Comparison of ENCODE assay signal across 17 cellular contexts in the genomic region with DNA sequence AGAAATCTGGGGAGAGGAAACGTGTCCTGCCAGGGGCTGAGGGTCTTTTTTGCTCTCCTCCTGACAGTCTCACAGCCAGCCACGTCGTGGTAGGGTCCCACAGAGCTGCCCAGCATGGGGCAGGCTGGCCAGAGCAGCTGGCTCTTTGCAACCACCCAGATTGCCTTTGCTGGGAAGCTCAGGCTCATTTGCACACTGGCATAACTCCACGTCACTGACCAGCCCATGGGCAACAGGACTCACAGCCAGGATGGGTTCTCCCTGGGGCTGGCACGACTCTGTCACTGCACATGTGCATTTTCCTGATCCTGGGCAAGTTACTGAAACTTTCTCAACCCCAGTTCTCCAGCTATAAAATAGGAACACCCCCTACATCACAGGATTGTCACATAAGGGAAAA.
DNase-seq lines count a peak whose midpoint lies in the region; ATAC-seq, FAIRE-seq and TF ChIP-seq lines count a peak whose summit lies in the region.
"Had no signal": no experiment of that assay in that cellular context is flagged by ENCODE, and none has a peak within 500 bp of the region (broad histone marks: within the 10 kb centered on the region; RNA-seq: fewer than 3 reads in every experiment).

No MANE protein-coding gene starts in this region.

- H3K9me3 ChIP-seq in endothelial cell of umbilical vein (replicated peaks; ENCODE audit: control insufficient read depth, insufficient read depth, low read length), result no peaks in the 10 kb centered on the region

- no peak overlapping the region for H3K18ac ChIP-seq in mesendoderm (ENCODE audit: low read length)

- CTCF ChIA-PET in endothelial cell of umbilical vein (lab: Charles Lee), result interaction anchor here (0.8 to 1.6 kb wide), 4 partner anchors 9 to 135 kb away, joined by 3 to 8 read pairs (median 4); no protein-coding TSS in a partner anchor

- ATAC-seq in stimulated activated naive B cell treated with anti-CD40 and anti-IgM and Interleukin-4, amounts not matched to agents 10 μg/mL and 1 μg/mL and 100 μg/mL, for 72 hours (replicated peaks), result no peak

- H3K36me3 ChIP-seq in endothelial cell of umbilical vein (ENCODE audit: control insufficient read depth in 2 of 2, extremely low read depth in 1 of 2, insufficient read depth in 2 of 2, low read length in 2 of 2), result no peaks in the 10 kb centered on the region
- H3K36me3 ChIP-seq in mesendoderm (ENCODE audit: control insufficient read depth, insufficient read depth, low read length), result no peaks in the 10 kb centered on the region

- no CpG with 5 or more reads among the region's 5 CpGs for WGBS in mesendoderm (ENCODE audit: extremely low coverage, insufficient coverage, low lambda C conversion rate)

- H2BK15ac ChIP-seq in mesendoderm (replicated peaks; ENCODE audit: low read depth), result no peak overlapping the region

- H3K27ac Mint-ChIP-seq in stimulated activated naive B cell treated with anti-CD40 and anti-IgM and Interleukin-4, amounts not matched to agents 10 μg/mL and 1 μg/mL and 100 μg/mL, for 72 hours, result no peak overlapping the region
- H3K27ac Mint-ChIP-seq: CD8-positive, alpha-beta memory T cell had no signal

- H2BK5ac ChIP-seq in mesendoderm (ENCODE audit: low read length), result no peak overlapping the region

- no peak overlapping the region for H4K5ac ChIP-seq in mesendoderm (ENCODE audit: low read length)

- POLR2A ChIA-PET in endothelial cell of umbilical vein (lab: Charles Lee), result no interaction called here

- no peak for TF ChIP-seq CTCF in endothelial cell of umbilical vein (IDR thresholded peaks at IDR 0.05; ENCODE audit: extremely low read depth in 1 of 2, insufficient read depth in 1 of 2, low read depth in 1 of 2, low read length in 2 of 2)

- in situ Hi-C loops in G401 (cut with HindIII; ENCODE audit: low sequenced_read_pairs), result no loop called here

- no peak overlapping the region for H3K23ac ChIP-seq in mesendoderm (ENCODE audit: low read length)

- no peak overlapping the region for H4K8ac ChIP-seq in mesendoderm (ENCODE audit: low read depth, low read length)

- H3K9me1 ChIP-seq in endothelial cell of umbilical vein (replicated peaks; ENCODE audit: control insufficient read depth, extremely low read depth, insufficient read depth, low read length), result no peaks in the 10 kb centered on the region

- H3K9ac ChIP-seq in endothelial cell of umbilical vein (replicated peaks; ENCODE audit: extremely low read depth, insufficient read depth, low read length) (no peak overlapping the region), mesendoderm (ENCODE audit: low read length) (no peak overlapping the region)

- H3K56ac ChIP-seq in mesendoderm (ENCODE audit: low read length), result no peak overlapping the region

- H3K9me3 Mint-ChIP-seq in stimulated activated naive B cell treated with anti-CD40 and anti-IgM and Interleukin-4, amounts not matched to agents 10 μg/mL and 1 μg/mL and 100 μg/mL, for 72 hours, result peaks cover 0 to under 1% of the 10 kb centered on the region in 2 donors
- H3K9me3 Mint-ChIP-seq: CD8-positive, alpha-beta memory T cell had no signal

- H3K27me3 ChIP-seq in endothelial cell of umbilical vein (ENCODE audit: control insufficient read depth in 2 of 2, insufficient read depth in 2 of 2, low read length in 2 of 2) (no peaks in the 10 kb centered on the region), mesendoderm (ENCODE audit: insufficient read depth, low read length, poor library complexity) (no peaks in the 10 kb centered on the region)

- no TSS peak for BruUV-seq in endothelial cell of umbilical vein (replicated peaks; lab: Mats Ljungman, UMichigan)

- no peak overlapping the region for H3K4ac ChIP-seq in mesendoderm (ENCODE audit: low read depth, low read length)

- H3K79me1 ChIP-seq in mesendoderm (ENCODE audit: low read length), result no peaks in the 10 kb centered on the region

- no peak overlapping the region for H3K4me3 Mint-ChIP-seq in stimulated activated naive B cell treated with anti-CD40 and anti-IgM and Interleukin-4, amounts not matched to agents 10 μg/mL and 1 μg/mL and 100 μg/mL, for 72 hours
- H3K4me3 Mint-ChIP-seq: CD8-positive, alpha-beta memory T cell had no signal

- TF ChIP-seq POLR2A in endothelial cell of umbilical vein (IDR thresholded peaks at IDR 0.05; ENCODE audit: low read depth, low read length), result no peak

- peak; percentile 37 for FAIRE-seq in endothelial cell of umbilical vein (lab: Jason Lieb, UNC)
- FAIRE-seq: H54 had no signal

- H4K20me1 ChIP-seq in endothelial cell of umbilical vein (replicated peaks; ENCODE audit: control insufficient read depth, extremely low read depth, insufficient read depth, low read length), result no peaks in the 10 kb centered on the region

- intact Hi-C loops in endothelial cell of umbilical vein (cut with micrococcal nuclease), result loop anchor here (1.0 kb wide), 1 partner anchor 14 kb away; no protein-coding TSS in a partner anchor

- H3K36me3 Mint-ChIP-seq in stimulated activated naive B cell treated with anti-CD40 and anti-IgM and Interleukin-4, amounts not matched to agents 10 μg/mL and 1 μg/mL and 100 μg/mL, for 72 hours, result no peaks in the 10 kb centered on the region
- H3K36me3 Mint-ChIP-seq: CD8-positive, alpha-beta memory T cell had no signal

- no peak overlapping the region for H2AFZ ChIP-seq in endothelial cell of umbilical vein (ENCODE audit: low read depth, low read length)

- H3K79me2 ChIP-seq in endothelial cell of umbilical vein (ENCODE audit: control insufficient read depth, insufficient read depth, low read length) (no peaks in the 10 kb centered on the region), mesendoderm (ENCODE audit: control insufficient read depth, insufficient read depth, low read length) (no peaks in the 10 kb centered on the region)

- H3K27ac ChIP-seq in endothelial cell of umbilical vein (ENCODE audit: insufficient read depth, low read depth, low read length) (peak overlapping the region; percentile 39), mesendoderm (ENCODE audit: low read depth, low read length) (no peak overlapping the region)
- H3K27ac ChIP-seq: RWPE1 had no signal

- dilution Hi-C loops in endothelial cell of umbilical vein (cut with MboI; ENCODE audit: extremely low pct_ligation_motif_present, low sequenced_read_pairs), result no loop called here

- H2BK120ac ChIP-seq in mesendoderm (ENCODE audit: low read depth, low read length), result no peak overlapping the region

- H3K27me3 Mint-ChIP-seq in stimulated activated naive B cell treated with anti-CD40 and anti-IgM and Interleukin-4, amounts not matched to agents 10 μg/mL and 1 μg/mL and 100 μg/mL, for 72 hours, result peaks cover 0 to 4% of the 10 kb centered on the region in 2 donors

- H2AK5ac ChIP-seq in mesendoderm (ENCODE audit: low read length), result no peak overlapping the region

- H3K4me2 ChIP-seq in endothelial cell of umbilical vein (ENCODE audit: insufficient read depth, low read length) (peak overlapping the region; percentile 53), mesendoderm (ENCODE audit: low read length) (no peak overlapping the region)

- peaks cover 0 to 4% of the 10 kb centered on the region in 2 donors for H3K4me1 Mint-ChIP-seq in stimulated activated naive B cell treated with anti-CD40 and anti-IgM and Interleukin-4, amounts not matched to agents 10 μg/mL and 1 μg/mL and 100 μg/mL, for 72 hours
- H3K4me1 Mint-ChIP-seq: CD8-positive, alpha-beta memory T cell had no signal

- DNase-seq in G401 (ENCODE audit: low spot score), result peak; percentile 69
- DNase-seq in RPMI7951 (ENCODE audit: low read depth), result peak; percentile 75
- DNase-seq in endothelial cell of umbilical vein (ENCODE audit: low read depth, low spot score), result no peak
- peak; percentile 26 for DNase-seq in pons (ENCODE audit: low spot score)
- DNase-seq in stimulated activated naive B cell treated with anti-CD40 and anti-IgM and Interleukin-4, amounts not matched to agents 10 μg/mL and 1 μg/mL and 100 μg/mL, for 72 hours, result no peak
- DNase-seq in mesendoderm, result no peak
- no peak for DNase-seq in activated CD4-positive, alpha-beta T cell treated with anti-CD3 and anti-CD28 coated beads, Interleukin-2, amount 50 U/mL, for 48 hours
- DNase-seq in NCI-H187 treated with DMSO at 0.1 percent for 48 hours (lab: John Stamatoyannopoulos, UW), result no peak
- DNase-seq: CD8-positive, alpha-beta memory T cell; DND-41; Kasumi-1; MV-4-11; NCI-H1436; NCI-H2081; NCI-H510A treated with DMSO at 0.1 percent for 48 hours had no signal

- H3K4me1 ChIP-seq in endothelial cell of umbilical vein (ENCODE audit: control insufficient read depth, extremely low read depth, insufficient read depth, low read length), result peaks cover 45% of the 10 kb centered on the region
- H3K4me1 ChIP-seq in mesendoderm (ENCODE audit: control insufficient read depth, low read depth, low read length), result peaks cover 6% of the 10 kb centered on the region

- H3K4me3 ChIP-seq in endothelial cell of umbilical vein (replicated peaks in 1 of 3; ENCODE audit: insufficient read depth in 1 of 3, low read depth in 1 of 3, low read length in 3 of 3), result no peak overlapping the region
- no peak overlapping the region for H3K4me3 ChIP-seq in mesendoderm (ENCODE audit: low read length)

TF ChIP-seq in endothelial cell of umbilical vein, 7 proteins besides CTCF, POLR2A, EP300 and RAD21:
- TF ChIP-seq GATA2 (IDR thresholded peaks at IDR 0.05; ENCODE audit: insufficient read depth, insufficient read length, low read depth, low read length) (no peak), FOS (IDR thresholded peaks at IDR 0.05; ENCODE audit: borderline replicate concordance, insufficient read depth, low read length) (no peak), POLR2AphosphoS5 (IDR thresholded peaks at IDR 0.05; ENCODE audit: insufficient read depth, low read depth, low read length) (no peak), MAX (IDR thresholded peaks at IDR 0.05; ENCODE audit: insufficient read depth, insufficient read length) (no peak), MYC (IDR thresholded peaks at IDR 0.05; ENCODE audit: low read depth, low read length) (no peak), JUN (IDR thresholded peaks at IDR 0.05; ENCODE audit: borderline replicate concordance, insufficient read depth, insufficient read length, low read depth) (no peak), EZH2 (IDR thresholded peaks at IDR 0.05; ENCODE audit: borderline replicate concordance, low read depth, low read length, severe bottlenecking) (no peak)

Comparison
In these comparisons a context has a peak if more than half of its experiments do, and no peak if none do; other contexts are left out.
1. DNase-seq: peak in G401 (single experiment), RPMI7951 (single experiment) and pons (single experiment); none in endothelial cell of umbilical vein (single experiment), stimulated activated naive B cell treated with anti-CD40 and anti-IgM and Interleukin-4, amounts not matched to agents 10 μg/mL and 1 μg/mL and 100 μg/mL, for 72 hours (single experiment), mesendoderm (single experiment), activated CD4-positive, alpha-beta T cell treated with anti-CD3 and anti-CD28 coated beads, Interleukin-2, amount 50 U/mL, for 48 hours (0 of 2) and NCI-H187 treated with DMSO at 0.1 percent for 48 hours (single experiment).